Comparison of ENCODE assay signal across 20 cellular contexts in genomic region chr2:84965192-84965516, GRCh38. TPM values are rescaled to one million over a fixed set of nuclear protein-coding genes. Genes with fewer than 3 reads are reported as not detected.
DNase-seq lines count a peak whose midpoint lies in the region; ATAC-seq and TF ChIP-seq lines count a peak whose summit lies in the region.
"Had no signal": no experiment of that assay in that cellular context is flagged by ENCODE, and none has a peak within 500 bp of the region (broad histone marks: within the 10 kb centered on the region; RNA-seq: fewer than 3 reads in every experiment).

No MANE protein-coding gene starts in this region.

- H3K4me1 ChIP-seq in left ventricle myocardium inferior (peaks cover 18% of the 10 kb centered on the region), heart right ventricle (peaks cover 4 to 55% (median 19%) of the 10 kb centered on the region in 9 donors)

- no peak for ATAC-seq in heart right ventricle
- no peak for ATAC-seq in HG02763 (IDR thresholded peaks at IDR 0.05; ENCODE audit: unreplicated experiment)
- no peak for ATAC-seq in GM19455 (IDR thresholded peaks at IDR 0.05; ENCODE audit: unreplicated experiment)
- ATAC-seq: CD8-positive, alpha-beta T cell; lower lobe of right lung had no signal

- no peaks in the 10 kb centered on the region for H3K27me3 ChIP-seq in left ventricle myocardium inferior (ENCODE audit: low read depth)
- H3K27me3 ChIP-seq in heart right ventricle = no peaks in the 10 kb centered on the region
- H3K27me3 ChIP-seq: hepatocyte had no signal

- TF ChIP-seq CTCF in left ventricle myocardium inferior (IDR thresholded peaks at IDR 0.05; ENCODE audit: borderline replicate concordance) (no peak), heart right ventricle (IDR thresholded peaks at IDR 0.05) (no peak)

- no peaks in the 10 kb centered on the region for H3K9me3 ChIP-seq in left ventricle myocardium inferior (replicated peaks)
- H3K9me3 ChIP-seq in heart right ventricle = no peaks in the 10 kb centered on the region
- H3K9me3 ChIP-seq: lower lobe of right lung had no signal

- H3K27ac ChIP-seq in left ventricle myocardium inferior (replicated peaks) (peak overlapping the region; percentile 17), heart right ventricle (no peak overlapping the region)
- H3K27ac ChIP-seq: coronary artery, hepatocyte, KMS-11, lower lobe of right lung had no signal

- intact Hi-C loops in left ventricle myocardium inferior (cut with micrococcal nuclease) = no loop called here
- intact Hi-C loops in heart right ventricle (cut with DNase I) = no loop called here

- H3K36me3 ChIP-seq in left ventricle myocardium inferior (peaks cover 15% of the 10 kb centered on the region), heart right ventricle (peaks cover 0 to 39% (median 0%) of the 10 kb centered on the region in 9 donors)
- H3K36me3 ChIP-seq: lower lobe of right lung had no signal

- no peak for DNase-seq in left ventricle myocardium inferior
- no peak for DNase-seq in heart right ventricle
- peak; percentile 63 for DNase-seq in RPMI7951 (ENCODE audit: low read depth)
- DNase-seq in foreskin melanocyte = peak; percentile 94
- DNase-seq in NCI-H1417 (lab: John Stamatoyannopoulos, UW) = no peak
- no peak for DNase-seq in NCI-H1436 (lab: John Stamatoyannopoulos, UW)
- DNase-seq: activated T-cell treated with anti-CD3 and anti-CD28 coated beads, Interleukin-2, amount 50 U/mL, for 48 hours; CD8-positive, alpha-beta T cell; DMS79; lower lobe of right lung; NCI-H2081; NCI-H510A treated with DMSO at 0.1 percent for 48 hours; SIG-M5; stimulated activated CD4-positive, alpha-beta T cell treated with anti-CD3 and anti-CD28 coated beads, Interleukin-2, amount 100 ng/mL, for 24 hours; T-helper 1 cell had no signal

- H3K4me3 ChIP-seq in left ventricle myocardium inferior = no peak overlapping the region
- H3K4me3 ChIP-seq in heart right ventricle = no peak overlapping the region
- H3K4me3 ChIP-seq: coronary artery, hepatocyte, lower lobe of right lung had no signal

RNA-seq across cellular contexts. Expression of gene KCMF1, which starts 5.8 kb away (rescaled TPM):
- total RNA-seq in left ventricle myocardium inferior = 90.2 TPM
- total RNA-seq in heart right ventricle = 10 to 100 TPM; 69.0 to 89.5 (median 81.0) TPM
- polyA plus RNA-seq in heart right ventricle = 10 to 100 TPM in 1 of 2 donors, 1 to 10 TPM in 1; 6.9 to 39.4 TPM
- 48.3 and 56.4 TPM in 2 replicates for total RNA-seq in RPMI7951 (2014; rRNA removed; shearing (Covaris generic))

RNA-seq across cellular contexts. Expression of gene TMSB10, which starts 59.7 kb away (rescaled TPM):
- total RNA-seq in left ventricle myocardium inferior = 400 TPM
- total RNA-seq in heart right ventricle = 1,000 to 10,000 TPM in 2 of 10 donors, 100 to 1,000 TPM in 8; 217 to 1,060 (median 297) TPM
- 1,000 to 10,000 TPM; 1,049 to 2,308 TPM for polyA plus RNA-seq in heart right ventricle
- total RNA-seq in RPMI7951 (2014; rRNA removed; shearing (Covaris generic)) = 10,908 and 12,539 TPM in 2 replicates

Comparison
In these comparisons a context has a peak if more than half of its experiments do, and no peak if none do; other contexts are left out.
1. DNase-seq: peak in RPMI7951 (single experiment) and foreskin melanocyte (single experiment); none in left ventricle myocardium inferior (single experiment), heart right ventricle (0 of 2), NCI-H1417 (0 of 3) and NCI-H1436 (single experiment).
2. RNA of gene TMSB10, which starts 59.7 kb away (total RNA-seq): 10,908 to 12,539 TPM in RPMI7951; 400 TPM in left ventricle myocardium inferior (single experiment) and 217 to 1,060 TPM in heart right ventricle; every median in the first group is over 10 times any median in the second.